8 cellular contexts compared by ENCODE assay signal in the genomic region with DNA sequence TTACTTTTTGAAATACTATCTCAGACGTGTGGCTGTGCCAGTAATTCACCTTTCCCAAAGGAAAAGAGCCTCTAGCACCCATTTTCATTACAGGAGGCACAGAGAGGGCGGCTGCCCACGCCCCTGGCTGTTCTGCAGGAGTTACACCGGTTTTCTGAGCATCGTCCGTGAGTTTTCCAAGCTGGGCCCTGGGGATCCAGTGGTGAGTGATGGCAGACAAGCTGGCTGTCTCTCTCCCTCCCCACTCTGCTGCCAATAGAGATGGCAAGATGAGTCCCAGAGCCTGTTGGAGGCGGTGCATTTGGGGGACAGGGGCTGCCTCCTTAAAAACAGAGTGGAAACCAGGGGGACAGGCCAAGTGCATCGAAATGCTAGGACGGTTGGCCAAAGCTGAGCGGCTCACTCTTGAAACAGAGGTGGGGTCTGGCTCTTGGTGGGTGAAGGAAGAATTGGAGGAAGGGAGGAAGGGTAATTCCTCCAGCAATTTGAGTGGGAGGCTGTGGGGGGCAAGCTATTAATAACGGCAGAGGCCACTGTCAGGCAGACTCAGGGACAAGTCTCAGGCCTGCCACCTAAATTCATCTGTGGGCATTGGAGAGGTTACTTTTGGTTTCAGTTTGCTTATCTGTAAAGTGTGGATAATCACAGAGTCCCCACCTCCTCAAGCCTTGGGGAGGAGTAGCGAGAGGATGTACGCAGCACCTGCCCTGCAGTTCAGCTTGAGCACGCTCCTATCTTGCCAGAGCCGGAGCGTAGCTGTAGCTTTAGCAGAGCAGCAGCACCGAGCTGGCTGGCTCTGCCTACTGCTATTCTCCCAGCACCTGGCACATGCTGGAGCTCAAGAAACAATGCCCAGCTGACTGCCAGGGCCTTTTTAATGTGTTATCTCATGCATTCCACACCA. TPM values are rescaled to one million over a fixed set of nuclear protein-coding genes. Genes with fewer than 3 reads are reported as not detected.
A peak's percentile ranks its signal among the peaks of the same experiment; 100 is the strongest.
DNase-seq lines count a peak whose midpoint lies in the region; ATAC-seq and TF ChIP-seq lines count a peak whose summit lies in the region.

No MANE protein-coding gene starts in this region.

- peaks cover 0 to 2% of the 10 kb centered on the region in 2 donors for H3K36me3 Mint-ChIP-seq in CD4-positive, alpha-beta memory T cell
- no peaks in the 10 kb centered on the region for H3K36me3 Mint-ChIP-seq in endodermal cell (ENCODE audit: low read depth)

- 85 to 86% methylated on average over 12 to 17 of the region's 17 CpGs for WGBS in endodermal cell (ENCODE audit: insufficient coverage in 1 of 2, insufficient read length in 1 of 2), 2 experiments

- peak overlapping the region; percentile 61 for H3K27ac ChIP-seq in CD4-positive, alpha-beta memory T cell (ENCODE audit: low read depth, low read length)
- no peak overlapping the region for H3K27ac ChIP-seq in endodermal cell (ENCODE audit: low read depth, low read length)
- no peak overlapping the region for H3K27ac ChIP-seq in brain microvascular endothelial cell

- H3K27me3 Mint-ChIP-seq in CD4-positive, alpha-beta memory T cell, result no peaks in the 10 kb centered on the region
- H3K27me3 Mint-ChIP-seq in endodermal cell (ENCODE audit: insufficient read depth), result peaks cover 3% of the 10 kb centered on the region

- no peaks in the 10 kb centered on the region for H3K9me3 ChIP-seq in CD4-positive, alpha-beta memory T cell (ENCODE audit: control insufficient read depth in 1 of 2, low read length in 2 of 2)
- no peaks in the 10 kb centered on the region for H3K9me3 ChIP-seq in endodermal cell (ENCODE audit: control insufficient read depth, low read length)
- peaks cover 4% of the 10 kb centered on the region for H3K9me3 ChIP-seq in HAP-1

- peaks cover 21 to 47% (median 38%) of the 10 kb centered on the region in 4 donors for H3K4me1 Mint-ChIP-seq in CD4-positive, alpha-beta memory T cell
- H3K4me1 Mint-ChIP-seq in endodermal cell, result peaks cover 19% of the 10 kb centered on the region

- POLR2A ChIA-PET in CD4-positive, alpha-beta memory T cell (lab: Charles Lee; ENCODE audit: partially characterized antibody), result interaction anchor here (0.8 to 6.7 kb wide), 9 partner anchors 39 to 577 kb away, joined by 3 to 153 read pairs (median 5); a partner anchor contains a TSS

- TF ChIP-seq CTCF in endodermal cell (conservative IDR thresholded peaks at IDR 0.05) (no peak), brain microvascular endothelial cell (IDR thresholded peaks at IDR 0.05; ENCODE audit: low read depth, low read length, missing control alignments) (no peak)

- H3K4me1 ChIP-seq in CD4-positive, alpha-beta memory T cell (ENCODE audit: insufficient read depth, low read length), result peaks cover 39% of the 10 kb centered on the region
- H3K4me1 ChIP-seq in endodermal cell (ENCODE audit: control insufficient read depth, insufficient read depth, low read length) (no peaks in the 10 kb centered on the region), HAP-1 (peaks cover 2% of the 10 kb centered on the region; the same call in 1 of the 2 replicates)

- no peaks in the 10 kb centered on the region for H3K27me3 ChIP-seq in CD4-positive, alpha-beta memory T cell (ENCODE audit: insufficient read depth, low read length)
- H3K27me3 ChIP-seq in endodermal cell (ENCODE audit: control insufficient read depth, insufficient read depth, low read length, poor library complexity, severe bottlenecking) (no peaks in the 10 kb centered on the region), brain microvascular endothelial cell (replicated peaks) (no peaks in the 10 kb centered on the region), HAP-1 (ENCODE audit: low read depth) (no peaks in the 10 kb centered on the region; the same call in 1 of the 2 replicates)

- H3K4me3 Mint-ChIP-seq in CD4-positive, alpha-beta memory T cell, result peak overlapping the region; percentile 74 to 95 (median 87)
- H3K4me3 Mint-ChIP-seq in endodermal cell, result no peak overlapping the region

- CTCF ChIA-PET in CD4-positive, alpha-beta memory T cell (lab: Charles Lee; ENCODE audit: partially characterized antibody), result interaction anchor here (0.8 to 11.4 kb wide), 12 partner anchors 10 to 527 kb away, joined by 3 to 292 read pairs (median 4); a partner anchor contains a TSS

- no peak overlapping the region for H3K9ac ChIP-seq in endodermal cell (ENCODE audit: extremely low read depth, low read length, poor library complexity, severe bottlenecking)

- in situ Hi-C loops in brain microvascular endothelial cell (cut with HindIII; ENCODE audit: low pct_ligation_motif_present, low sequenced_read_pairs), result no loop called here
- in situ Hi-C loops in HAP-1 (cut with MboI; ENCODE audit: low sequenced_read_pairs), result loop anchor here (10.0 to 25.0 kb wide), 2 partner anchors 63 to 229 kb away; a partner anchor contains a TSS

- H3K27ac Mint-ChIP-seq in CD4-positive, alpha-beta memory T cell, result peak overlapping the region; percentile 89 to 99 (median 97)
- no peak overlapping the region for H3K27ac Mint-ChIP-seq in endodermal cell

- intact Hi-C loops in CD4-positive, alpha-beta memory T cell (cut with micrococcal nuclease), result loop anchor here (2.0 kb wide), 1 partner anchor 233 kb away; no protein-coding TSS in a partner anchor

- H3K4me3 ChIP-seq in CD4-positive, alpha-beta memory T cell (ENCODE audit: low read length in 2 of 2), result peak overlapping the region in 1 of 2 donors; percentile 44
- H3K4me3 ChIP-seq in endodermal cell (ENCODE audit: low read length), result no peak overlapping the region
- H3K4me3 ChIP-seq in brain microvascular endothelial cell (ENCODE audit: low read depth, low read length), result no peak overlapping the region
- no peak overlapping the region for H3K4me3 ChIP-seq in HAP-1

- H3K36me3 ChIP-seq in CD4-positive, alpha-beta memory T cell (ENCODE audit: insufficient read depth, low read length), result no peaks in the 10 kb centered on the region
- H3K36me3 ChIP-seq in endodermal cell (ENCODE audit: control insufficient read depth, insufficient read depth, low read length) (no peaks in the 10 kb centered on the region), brain microvascular endothelial cell (replicated peaks) (no peaks in the 10 kb centered on the region), HAP-1 (replicated peaks) (no peaks in the 10 kb centered on the region)

- no peaks in the 10 kb centered on the region for H3K9me3 Mint-ChIP-seq in CD4-positive, alpha-beta memory T cell
- H3K9me3 Mint-ChIP-seq in endodermal cell, result peaks cover 5% of the 10 kb centered on the region

- peak; percentile 71 to 81 (median 76) for DNase-seq in CD4-positive, alpha-beta memory T cell
- peak; percentile 54 for DNase-seq in activated CD4-positive, CD25-positive, alpha-beta regulatory T cell treated with anti-CD3 and anti-CD28 coated beads, Interleukin-2, amount 50 U/mL, for 72 hours
- DNase-seq in endodermal cell (peak; percentile 52), brain microvascular endothelial cell (no peak), HAP-1 (ENCODE audit: low spot score in 2 of 2) (no peak)
- peak in 2 of 3 experiments; percentile 25 to 33 for DNase-seq in stimulated activated CD4-positive, alpha-beta T cell treated with anti-CD3 and anti-CD28 coated beads, TNF-alpha, amount 100 ng/mL, for 4 hours (ENCODE audit: low read depth in 3 of 3)

- peak; percentile 56 for ATAC-seq in GM19351 (IDR thresholded peaks at IDR 0.05; ENCODE audit: unreplicated experiment)
- peak; percentile 70 for ATAC-seq in HG03439 (IDR thresholded peaks at IDR 0.05; ENCODE audit: unreplicated experiment)

RNA-seq across cellular contexts. Expression of a gene that starts 7.5 kb away (rescaled TPM):
- total RNA-seq in CD4-positive, alpha-beta memory T cell, result under 1 TPM; 0.09 to 0.11 TPM
- polyA plus RNA-seq in CD4-positive, alpha-beta memory T cell, result under 1 TPM in 1 of 2 donors, not detected in 1; 0.14 TPM
- under 1 TPM; 0.26 to 0.62 TPM for total RNA-seq in endodermal cell
- polyA plus RNA-seq in endodermal cell (2013, experiment 1 of 2), result 9.1 TPM
- polyA plus RNA-seq in endodermal cell (2013, experiment 2 of 2), result 6.7 TPM

Comparison
In these comparisons a context has a peak if more than half of its experiments do, and no peak if none do; other contexts are left out.
1. DNase-seq: peak in CD4-positive, alpha-beta memory T cell (5 of 5), activated CD4-positive, CD25-positive, alpha-beta regulatory T cell treated with anti-CD3 and anti-CD28 coated beads, Interleukin-2, amount 50 U/mL, for 72 hours (single experiment), endodermal cell (single experiment) and stimulated activated CD4-positive, alpha-beta T cell treated with anti-CD3 and anti-CD28 coated beads, TNF-alpha, amount 100 ng/mL, for 4 hours (2 of 3); none in brain microvascular endothelial cell (single experiment) and HAP-1 (0 of 2).